Comparison of ENCODE assay signal across 1 cellular context in the genomic region with DNA sequence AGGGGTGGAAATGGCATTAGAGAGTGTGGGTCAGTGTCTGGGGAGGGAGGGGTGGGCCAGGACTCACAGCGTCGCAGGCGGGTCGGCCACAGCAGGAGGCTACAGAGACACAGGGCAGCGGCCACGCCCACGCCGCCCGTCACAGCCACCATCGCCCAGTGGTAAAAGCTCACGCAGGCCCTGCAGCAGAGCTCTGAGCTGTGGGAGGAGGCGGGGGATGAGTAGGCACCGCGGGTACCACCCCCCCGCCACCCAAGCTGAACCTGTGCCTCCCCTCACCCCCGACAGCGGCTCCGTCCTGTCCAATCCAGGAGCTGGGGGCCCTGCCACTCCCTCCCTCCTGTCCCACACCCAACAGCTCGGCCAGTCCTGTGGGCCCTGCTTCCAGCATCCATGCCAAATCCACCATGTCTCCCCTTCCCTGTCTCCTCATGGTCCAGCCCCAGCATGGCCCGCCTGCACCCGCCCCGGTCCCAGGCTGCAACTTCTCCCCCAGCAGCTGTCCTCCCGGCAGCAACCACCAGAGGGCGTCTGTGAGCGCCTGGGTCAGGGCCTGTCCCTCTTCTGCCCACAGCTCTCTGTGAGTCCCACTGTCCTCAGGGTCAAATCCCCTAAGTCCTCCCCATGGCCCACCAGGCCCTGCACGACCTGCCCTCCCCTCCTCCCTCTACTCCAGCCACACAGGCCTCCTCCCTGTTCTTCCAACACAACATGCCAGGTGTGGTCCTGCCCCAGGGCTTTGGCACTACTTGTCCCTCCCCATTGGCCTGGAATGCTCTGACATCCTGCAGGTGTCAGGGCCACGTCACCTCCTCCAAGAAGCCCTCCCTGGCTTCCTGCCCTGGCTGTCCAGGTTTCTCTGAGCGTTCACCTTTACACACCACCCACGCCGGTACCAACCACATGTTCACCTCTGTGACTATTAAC.
TF ChIP-seq lines count a peak whose summit lies in the region.

No MANE protein-coding gene starts in this region.

TF ChIP-seq in HEK293, 187 proteins besides CTCF, POLR2A, EP300 and RAD21 (continued from another document and continues in another):
- TF ChIP-seq ZNF133 (tag by site-specific recombination; IDR thresholded peaks at IDR 0.05) (no peak), ZNF629 (tag by site-specific recombination; IDR thresholded peaks at IDR 0.05) (peak; percentile 36; the same call in 1 of the 2 replicates), HOXD13 (CRISPR knock-in tag; IDR thresholded peaks at IDR 0.05; ENCODE audit: borderline replicate concordance) (no peak), YY2 (tag by site-specific recombination; IDR thresholded peaks at IDR 0.05) (no peak; the same call in 1 of the 2 replicates), ZNF174 (tag by site-specific recombination; IDR thresholded peaks at IDR 0.05) (no peak), ZNF529 (tag by site-specific recombination; IDR thresholded peaks at IDR 0.05; ENCODE audit: insufficient replicate concordance) (no peak), ZNF239 (tag by site-specific recombination; IDR thresholded peaks at IDR 0.05) (no peak), ZNF626 (tag by site-specific recombination; IDR thresholded peaks at IDR 0.05) (no peak), ZNF571 (tag by site-specific recombination; IDR thresholded peaks at IDR 0.05) (no peak), ZNF10 (tag by site-specific recombination; IDR thresholded peaks at IDR 0.05) (no peak), IKZF3 (tag by site-specific recombination; IDR thresholded peaks at IDR 0.05) (0 out of 2 replicates have a peak, but pooled peaks have one; percentile 32), SP7 (tag by site-specific recombination; IDR thresholded peaks at IDR 0.05) (peak; percentile 55), ZIC2 (tag by site-specific recombination; IDR thresholded peaks at IDR 0.05) (no peak), ZNF302 (tag by site-specific recombination; IDR thresholded peaks at IDR 0.05; ENCODE audit: low read depth) (no peak), ZNF37A (tag by site-specific recombination; IDR thresholded peaks at IDR 0.05) (no peak), SP2 (tag by site-specific recombination; IDR thresholded peaks at IDR 0.05) (peak; percentile 69), ZNF654 (tag by site-specific recombination; IDR thresholded peaks at IDR 0.05; ENCODE audit: low read depth) (peak; percentile 32), YY1 (tag by site-specific recombination; IDR thresholded peaks at IDR 0.05) (no peak), ZSCAN23 (tag by site-specific recombination; IDR thresholded peaks at IDR 0.05) (no peak), ZBTB17 (tag by site-specific recombination; IDR thresholded peaks at IDR 0.05) (peak; percentile 29; the same call in 1 of the 2 replicates), ZNF138 (tag by site-specific recombination; IDR thresholded peaks at IDR 0.05; ENCODE audit: borderline replicate concordance) (no peak), ZNF112 (tag by site-specific recombination; IDR thresholded peaks at IDR 0.05) (no peak), ZFP69B (tag by site-specific recombination; IDR thresholded peaks at IDR 0.05) (peak; percentile 79), ZNF530 (tag by site-specific recombination; IDR thresholded peaks at IDR 0.05; ENCODE audit: low read depth) (no peak), TRIM28 (IDR thresholded peaks at IDR 0.05; ENCODE audit: borderline replicate concordance, low read length) (no peak), ZNF24 (tag by site-specific recombination; IDR thresholded peaks at IDR 0.05) (no peak), ZNF350 (tag by site-specific recombination; IDR thresholded peaks at IDR 0.05) (no peak), ZBTB7A (tag by site-specific recombination; IDR thresholded peaks at IDR 0.05; ENCODE audit: low read depth) (no peak), ZBTB1 (tag by site-specific recombination; IDR thresholded peaks at IDR 0.05) (no peak), ZNF169 (tag by site-specific recombination; IDR thresholded peaks at IDR 0.05) (no peak), SP3 (tag by site-specific recombination; IDR thresholded peaks at IDR 0.05) (no peak), ZNF132 (tag by site-specific recombination; IDR thresholded peaks at IDR 0.05; ENCODE audit: borderline replicate concordance) (no peak), MYNN (tag by site-specific recombination; IDR thresholded peaks at IDR 0.05; ENCODE audit: borderline replicate concordance) (no peak), ZNF223 (tag by site-specific recombination; IDR thresholded peaks at IDR 0.05) (peak; percentile 54; the same call in 1 of the 2 replicates)
- TF ChIP-seq, protein P1, sequence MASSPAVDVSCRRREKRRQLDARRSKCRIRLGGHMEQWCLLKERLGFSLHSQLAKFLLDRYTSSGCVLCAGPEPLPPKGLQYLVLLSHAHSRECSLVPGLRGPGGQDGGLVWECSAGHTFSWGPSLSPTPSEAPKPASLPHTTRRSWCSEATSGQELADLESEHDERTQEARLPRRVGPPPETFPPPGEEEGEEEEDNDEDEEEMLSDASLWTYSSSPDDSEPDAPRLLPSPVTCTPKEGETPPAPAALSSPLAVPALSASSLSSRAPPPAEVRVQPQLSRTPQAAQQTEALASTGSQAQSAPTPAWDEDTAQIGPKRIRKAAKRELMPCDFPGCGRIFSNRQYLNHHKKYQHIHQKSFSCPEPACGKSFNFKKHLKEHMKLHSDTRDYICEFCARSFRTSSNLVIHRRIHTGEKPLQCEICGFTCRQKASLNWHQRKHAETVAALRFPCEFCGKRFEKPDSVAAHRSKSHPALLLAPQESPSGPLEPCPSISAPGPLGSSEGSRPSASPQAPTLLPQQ (tag by site-specific recombination; IDR thresholded peaks at IDR 0.05): peak; percentile 48; the same call in 1 of the 2 replicates
- TF ChIP-seq, protein P2, sequence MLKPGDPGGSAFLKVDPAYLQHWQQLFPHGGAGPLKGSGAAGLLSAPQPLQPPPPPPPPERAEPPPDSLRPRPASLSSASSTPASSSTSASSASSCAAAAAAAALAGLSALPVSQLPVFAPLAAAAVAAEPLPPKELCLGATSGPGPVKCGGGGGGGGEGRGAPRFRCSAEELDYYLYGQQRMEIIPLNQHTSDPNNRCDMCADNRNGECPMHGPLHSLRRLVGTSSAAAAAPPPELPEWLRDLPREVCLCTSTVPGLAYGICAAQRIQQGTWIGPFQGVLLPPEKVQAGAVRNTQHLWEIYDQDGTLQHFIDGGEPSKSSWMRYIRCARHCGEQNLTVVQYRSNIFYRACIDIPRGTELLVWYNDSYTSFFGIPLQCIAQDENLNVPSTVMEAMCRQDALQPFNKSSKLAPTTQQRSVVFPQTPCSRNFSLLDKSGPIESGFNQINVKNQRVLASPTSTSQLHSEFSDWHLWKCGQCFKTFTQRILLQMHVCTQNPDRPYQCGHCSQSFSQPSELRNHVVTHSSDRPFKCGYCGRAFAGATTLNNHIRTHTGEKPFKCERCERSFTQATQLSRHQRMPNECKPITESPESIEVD (tag by site-specific recombination; IDR thresholded peaks at IDR 0.05): no peak
- TF ChIP-seq, protein P3, sequence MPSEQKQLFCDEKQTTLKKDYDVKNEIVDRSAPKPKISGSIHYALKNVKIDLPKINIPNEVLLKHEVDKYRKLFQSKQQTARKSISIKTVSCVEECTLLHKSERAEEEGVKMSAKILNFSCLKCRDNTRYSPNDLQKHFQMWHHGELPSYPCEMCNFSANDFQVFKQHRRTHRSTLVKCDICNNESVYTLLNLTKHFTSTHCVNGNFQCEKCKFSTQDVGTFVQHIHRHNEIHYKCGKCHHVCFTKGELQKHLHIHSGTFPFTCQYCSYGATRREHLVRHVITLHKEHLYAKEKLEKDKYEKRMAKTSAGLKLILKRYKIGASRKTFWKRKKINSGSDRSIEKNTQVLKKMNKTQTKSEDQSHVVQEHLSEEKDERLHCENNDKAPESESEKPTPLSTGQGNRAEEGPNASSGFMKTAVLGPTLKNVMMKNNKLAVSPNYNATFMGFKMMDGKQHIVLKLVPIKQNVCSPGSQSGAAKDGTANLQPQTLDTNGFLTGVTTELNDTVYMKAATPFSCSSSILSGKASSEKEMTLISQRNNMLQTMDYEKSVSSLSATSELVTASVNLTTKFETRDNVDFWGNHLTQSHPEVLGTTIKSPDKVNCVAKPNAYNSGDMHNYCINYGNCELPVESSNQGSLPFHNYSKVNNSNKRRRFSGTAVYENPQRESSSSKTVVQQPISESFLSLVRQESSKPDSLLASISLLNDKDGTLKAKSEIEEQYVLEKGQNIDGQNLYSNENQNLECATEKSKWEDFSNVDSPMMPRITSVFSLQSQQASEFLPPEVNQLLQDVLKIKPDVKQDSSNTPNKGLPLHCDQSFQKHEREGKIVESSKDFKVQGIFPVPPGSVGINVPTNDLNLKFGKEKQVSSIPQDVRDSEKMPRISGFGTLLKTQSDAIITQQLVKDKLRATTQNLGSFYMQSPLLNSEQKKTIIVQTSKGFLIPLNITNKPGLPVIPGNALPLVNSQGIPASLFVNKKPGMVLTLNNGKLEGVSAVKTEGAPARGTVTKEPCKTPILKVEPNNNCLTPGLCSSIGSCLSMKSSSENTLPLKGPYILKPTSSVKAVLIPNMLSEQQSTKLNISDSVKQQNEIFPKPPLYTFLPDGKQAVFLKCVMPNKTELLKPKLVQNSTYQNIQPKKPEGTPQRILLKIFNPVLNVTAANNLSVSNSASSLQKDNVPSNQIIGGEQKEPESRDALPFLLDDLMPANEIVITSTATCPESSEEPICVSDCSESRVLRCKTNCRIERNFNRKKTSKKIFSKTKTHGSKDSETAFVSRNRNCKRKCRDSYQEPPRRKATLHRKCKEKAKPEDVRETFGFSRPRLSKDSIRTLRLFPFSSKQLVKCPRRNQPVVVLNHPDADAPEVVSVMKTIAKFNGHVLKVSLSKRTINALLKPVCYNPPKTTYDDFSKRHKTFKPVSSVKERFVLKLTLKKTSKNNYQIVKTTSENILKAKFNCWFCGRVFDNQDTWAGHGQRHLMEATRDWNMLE (tag by site-specific recombination; conservative IDR thresholded peaks at IDR 0.05; ENCODE audit: low read depth): no peak
- TF ChIP-seq, protein P4, sequence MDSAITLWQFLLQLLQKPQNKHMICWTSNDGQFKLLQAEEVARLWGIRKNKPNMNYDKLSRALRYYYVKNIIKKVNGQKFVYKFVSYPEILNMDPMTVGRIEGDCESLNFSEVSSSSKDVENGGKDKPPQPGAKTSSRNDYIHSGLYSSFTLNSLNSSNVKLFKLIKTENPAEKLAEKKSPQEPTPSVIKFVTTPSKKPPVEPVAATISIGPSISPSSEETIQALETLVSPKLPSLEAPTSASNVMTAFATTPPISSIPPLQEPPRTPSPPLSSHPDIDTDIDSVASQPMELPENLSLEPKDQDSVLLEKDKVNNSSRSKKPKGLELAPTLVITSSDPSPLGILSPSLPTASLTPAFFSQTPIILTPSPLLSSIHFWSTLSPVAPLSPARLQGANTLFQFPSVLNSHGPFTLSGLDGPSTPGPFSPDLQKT (IDR thresholded peaks at IDR 0.05; ENCODE audit: borderline replicate concordance, low read depth, low read length): no peak
- TF ChIP-seq, protein P5, sequence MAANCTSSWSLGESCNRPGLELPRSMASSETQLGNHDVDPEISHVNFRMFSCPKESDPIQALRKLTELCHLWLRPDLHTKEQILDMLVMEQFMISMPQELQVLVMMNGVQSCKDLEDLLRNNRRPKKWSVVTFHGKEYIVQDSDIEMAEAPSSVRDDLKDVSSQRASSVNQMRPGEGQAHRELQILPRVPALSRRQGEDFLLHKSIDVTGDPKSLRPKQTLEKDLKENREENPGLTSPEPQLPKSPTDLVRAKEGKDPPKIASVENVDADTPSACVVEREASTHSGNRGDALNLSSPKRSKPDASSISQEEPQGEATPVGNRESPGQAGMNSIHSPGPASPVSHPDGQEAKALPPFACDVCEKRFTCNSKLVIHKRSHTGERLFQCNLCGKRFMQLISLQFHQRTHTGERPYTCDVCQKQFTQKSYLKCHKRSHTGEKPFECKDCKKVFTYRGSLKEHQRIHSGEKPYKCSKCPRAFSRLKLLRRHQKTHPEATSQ (tag by site-specific recombination; IDR thresholded peaks at IDR 0.05): peak; percentile 42; the same call in 1 of the 2 replicates
- TF ChIP-seq, protein P6, sequence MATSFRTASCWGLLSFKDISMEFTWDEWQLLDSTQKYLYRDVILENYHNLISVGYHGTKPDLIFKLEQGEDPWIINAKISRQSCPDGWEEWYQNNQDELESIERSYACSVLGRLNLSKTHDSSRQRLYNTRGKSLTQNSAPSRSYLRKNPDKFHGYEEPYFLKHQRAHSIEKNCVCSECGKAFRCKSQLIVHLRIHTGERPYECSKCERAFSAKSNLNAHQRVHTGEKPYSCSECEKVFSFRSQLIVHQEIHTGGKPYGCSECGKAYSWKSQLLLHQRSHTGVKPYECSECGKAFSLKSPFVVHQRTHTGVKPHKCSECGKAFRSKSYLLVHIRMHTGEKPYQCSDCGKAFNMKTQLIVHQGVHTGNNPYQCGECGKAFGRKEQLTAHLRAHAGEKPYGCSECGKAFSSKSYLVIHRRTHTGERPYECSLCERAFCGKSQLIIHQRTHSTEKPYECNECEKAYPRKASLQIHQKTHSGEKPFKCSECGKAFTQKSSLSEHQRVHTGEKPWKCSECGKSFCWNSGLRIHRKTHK (tag by site-specific recombination; IDR thresholded peaks at IDR 0.05): no peak
- TF ChIP-seq, protein P7, sequence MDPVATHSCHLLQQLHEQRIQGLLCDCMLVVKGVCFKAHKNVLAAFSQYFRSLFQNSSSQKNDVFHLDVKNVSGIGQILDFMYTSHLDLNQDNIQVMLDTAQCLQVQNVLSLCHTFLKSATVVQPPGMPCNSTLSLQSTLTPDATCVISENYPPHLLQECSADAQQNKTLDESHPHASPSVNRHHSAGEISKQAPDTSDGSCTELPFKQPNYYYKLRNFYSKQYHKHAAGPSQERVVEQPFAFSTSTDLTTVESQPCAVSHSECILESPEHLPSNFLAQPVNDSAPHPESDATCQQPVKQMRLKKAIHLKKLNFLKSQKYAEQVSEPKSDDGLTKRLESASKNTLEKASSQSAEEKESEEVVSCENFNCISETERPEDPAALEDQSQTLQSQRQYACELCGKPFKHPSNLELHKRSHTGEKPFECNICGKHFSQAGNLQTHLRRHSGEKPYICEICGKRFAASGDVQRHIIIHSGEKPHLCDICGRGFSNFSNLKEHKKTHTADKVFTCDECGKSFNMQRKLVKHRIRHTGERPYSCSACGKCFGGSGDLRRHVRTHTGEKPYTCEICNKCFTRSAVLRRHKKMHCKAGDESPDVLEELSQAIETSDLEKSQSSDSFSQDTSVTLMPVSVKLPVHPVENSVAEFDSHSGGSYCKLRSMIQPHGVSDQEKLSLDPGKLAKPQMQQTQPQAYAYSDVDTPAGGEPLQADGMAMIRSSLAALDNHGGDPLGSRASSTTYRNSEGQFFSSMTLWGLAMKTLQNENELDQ (tag by site-specific recombination; IDR thresholded peaks at IDR 0.05; ENCODE audit: low read depth): no peak
- TF ChIP-seq, protein P8, sequence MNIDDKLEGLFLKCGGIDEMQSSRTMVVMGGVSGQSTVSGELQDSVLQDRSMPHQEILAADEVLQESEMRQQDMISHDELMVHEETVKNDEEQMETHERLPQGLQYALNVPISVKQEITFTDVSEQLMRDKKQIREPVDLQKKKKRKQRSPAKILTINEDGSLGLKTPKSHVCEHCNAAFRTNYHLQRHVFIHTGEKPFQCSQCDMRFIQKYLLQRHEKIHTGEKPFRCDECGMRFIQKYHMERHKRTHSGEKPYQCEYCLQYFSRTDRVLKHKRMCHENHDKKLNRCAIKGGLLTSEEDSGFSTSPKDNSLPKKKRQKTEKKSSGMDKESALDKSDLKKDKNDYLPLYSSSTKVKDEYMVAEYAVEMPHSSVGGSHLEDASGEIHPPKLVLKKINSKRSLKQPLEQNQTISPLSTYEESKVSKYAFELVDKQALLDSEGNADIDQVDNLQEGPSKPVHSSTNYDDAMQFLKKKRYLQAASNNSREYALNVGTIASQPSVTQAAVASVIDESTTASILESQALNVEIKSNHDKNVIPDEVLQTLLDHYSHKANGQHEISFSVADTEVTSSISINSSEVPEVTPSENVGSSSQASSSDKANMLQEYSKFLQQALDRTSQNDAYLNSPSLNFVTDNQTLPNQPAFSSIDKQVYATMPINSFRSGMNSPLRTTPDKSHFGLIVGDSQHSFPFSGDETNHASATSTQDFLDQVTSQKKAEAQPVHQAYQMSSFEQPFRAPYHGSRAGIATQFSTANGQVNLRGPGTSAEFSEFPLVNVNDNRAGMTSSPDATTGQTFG (tag by site-specific recombination; IDR thresholded peaks at IDR 0.05; ENCODE audit: borderline replicate concordance): no peak
